22 cellular contexts compared by ENCODE assay signal in genomic region chr2:11891028-11891427, GRCh38.
"Had no signal": no experiment of that assay in that cellular context is flagged by ENCODE, and none has a peak within 500 bp of the region (broad histone marks: within the 10 kb centered on the region; RNA-seq: fewer than 3 reads in every experiment).

No MANE protein-coding gene starts in this region.

- H3K27me3 Mint-ChIP-seq: activated naive CD4-positive, alpha-beta T cell treated with anti-CD3 and anti-CD28 coated beads, Interleukin-2, amount 50 U/mL, for 24 hours had no signal

- H3K4me1 ChIP-seq: breast epithelium had no signal

- H3K27me3 ChIP-seq: breast epithelium, MG63 had no signal

- ATAC-seq: activated CD8-positive, alpha-beta T cell treated with anti-CD3 and anti-CD28 coated beads, Interleukin-2, amount 10 ng/mL, durations not matched to agents 7 days and 5 days had no signal

- H3K27ac Mint-ChIP-seq: activated CD8-positive, alpha-beta T cell treated with anti-CD3 and anti-CD28 coated beads, Interleukin-2, amount 10 ng/mL, durations not matched to agents 7 days and 5 days; activated naive CD4-positive, alpha-beta T cell treated with anti-CD3 and anti-CD28 coated beads, Interleukin-2, amount 50 U/mL, for 24 hours; activated T-helper 1 cell treated with anti-CD3 and anti-CD28 coated beads, Interleukin-12 subunit alpha, Interleukin-12 subunit beta, Interleukin-2, Interleukin-4 antibody, amounts not matched to agents 30 ng/mL and 10 ng/mL and 1 ng/mL, durations not matched to agents 14 hours and 24 hours and 36 hours; T-helper 1 cell treated with Interleukin-12 subunit alpha and Interleukin-12 subunit beta and Interleukin-4 antibody, amounts not matched to agents 30 μg/mL and 1 μg/mL, for 36 hours had no signal

- H3K36me3 ChIP-seq: breast epithelium, MG63, WERI-Rb-1 had no signal

- H3K4me3 Mint-ChIP-seq: activated CD8-positive, alpha-beta T cell treated with anti-CD3 and anti-CD28 coated beads, Interleukin-2, amount 10 ng/mL, durations not matched to agents 7 days and 5 days; activated naive CD4-positive, alpha-beta T cell treated with anti-CD3 and anti-CD28 coated beads, Interleukin-2, amount 50 U/mL, for 24 hours; activated T-helper 1 cell treated with anti-CD3 and anti-CD28 coated beads, Interleukin-12 subunit alpha, Interleukin-12 subunit beta, Interleukin-2, Interleukin-4 antibody, amounts not matched to agents 30 ng/mL and 10 ng/mL and 1 ng/mL, durations not matched to agents 14 hours and 24 hours and 36 hours; T-helper 1 cell treated with Interleukin-12 subunit alpha and Interleukin-12 subunit beta and Interleukin-4 antibody, amounts not matched to agents 30 μg/mL and 1 μg/mL, for 36 hours had no signal

- H3K4me3 ChIP-seq: breast epithelium, MG63, PC-9 had no signal

- H3K27ac ChIP-seq: breast epithelium, KMS-11, PC-9, WERI-Rb-1 had no signal

- DNase-seq: activated CD4-positive, alpha-beta T cell treated with anti-CD3 and anti-CD28 coated beads for 48 hours; activated CD4-positive, alpha-beta T cell treated with anti-CD3 and anti-CD28 coated beads, Interleukin-2, amount 50 U/mL, for 4 hours; activated CD8-positive, alpha-beta memory T cell treated with anti-CD3 and anti-CD28 coated beads, Interleukin-2, amount 50 U/mL, for 48 hours; activated CD8-positive, alpha-beta T cell treated with anti-CD3 and anti-CD28 coated beads, Interleukin-2, amount 10 ng/mL, durations not matched to agents 7 days and 5 days; activated effector memory CD4-positive, alpha-beta T cell treated with Interleukin-2 at 50 U/mL for 16 hours; activated naive CD4-positive, alpha-beta T cell; activated T-cell treated with anti-CD3 and anti-CD28 coated beads, Interleukin-2, amount 50 U/mL, for 1 hour; aorta; caudate nucleus; MG63; NCI-H1105; NCI-H1436; NCI-H1694 treated with DMSO at 0.1 percent for 48 hours; PC-9; SHP77 treated with DMSO at 0.1 percent for 48 hours; T-helper 9 cell; WERI-Rb-1 had no signal
